11 cellular contexts compared by ENCODE assay signal in the genomic region with DNA sequence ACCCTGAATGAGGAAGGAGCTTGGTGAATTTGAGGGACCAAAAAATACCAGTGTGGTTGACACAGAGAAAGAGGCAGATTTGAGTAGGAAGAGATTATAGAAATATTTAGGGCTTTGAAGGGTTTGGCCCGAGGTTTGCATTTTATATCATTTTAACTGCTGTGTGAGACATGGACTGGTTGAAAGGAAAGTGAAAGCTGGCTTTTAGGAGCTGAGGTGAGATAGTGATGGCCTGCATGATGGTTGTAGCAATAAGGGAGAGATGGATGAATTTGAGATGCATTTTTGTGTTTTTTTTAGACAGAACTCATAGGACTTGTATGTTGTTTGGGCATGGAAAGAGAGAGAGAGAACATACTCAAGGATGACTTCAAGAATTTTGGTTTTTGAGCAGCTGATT. TPM values are rescaled to one million over a fixed set of nuclear protein-coding genes. Genes with fewer than 3 reads are reported as not detected.
DNase-seq lines count a peak whose midpoint lies in the region; ATAC-seq and TF ChIP-seq lines count a peak whose summit lies in the region.
"Had no signal": no experiment of that assay in that cellular context is flagged by ENCODE, and none has a peak within 500 bp of the region (broad histone marks: within the 10 kb centered on the region; RNA-seq: fewer than 3 reads in every experiment).

No MANE protein-coding gene starts in this region.

- no peak overlapping the region for H3K27ac ChIP-seq in HCT116 (ENCODE audit: low read depth, low read length)
- H3K27ac ChIP-seq in KOPT-K1 (ENCODE audit: low read depth, low read length, poor library complexity, severe bottlenecking): peak overlapping the region; percentile 12
- H3K27ac ChIP-seq in osteoblast (ENCODE audit: low read depth, low read length): no peak overlapping the region
- H3K27ac ChIP-seq in testis: no peak overlapping the region
- H3K27ac ChIP-seq in right cardiac atrium (ENCODE audit: low read length): no peak overlapping the region
- H3K27ac ChIP-seq in ovary: no peak overlapping the region

- RAD21 ChIA-PET in HCT116 (lab: Charles Lee; ENCODE audit: low non-redundant PET in 1 of 2, low total read pairs in 2 of 2, uncharacterized antibody in 2 of 2, unreplicated experiment in 2 of 2): no interaction called here

- no peak overlapping the region for H3K4me3 ChIP-seq in HCT116 (replicated peaks in 1 of 2; ENCODE audit: low read depth in 1 of 2, low read length in 2 of 2)
- no peak overlapping the region for H3K4me3 ChIP-seq in osteoblast (ENCODE audit: insufficient read depth, low read length)
- no peak overlapping the region for H3K4me3 ChIP-seq in testis
- H3K4me3 ChIP-seq in right cardiac atrium (ENCODE audit: low read length): no peak overlapping the region
- H3K4me3 ChIP-seq in ovary: no peak overlapping the region

- H4K20me1 ChIP-seq in HCT116 (ENCODE audit: insufficient read depth) (no peaks in the 10 kb centered on the region), osteoblast (ENCODE audit: insufficient read depth, low read length) (no peaks in the 10 kb centered on the region)

- TF ChIP-seq CTCF in HCT116 (IDR thresholded peaks at IDR 0.05 in 2 of 3, conservative IDR thresholded peaks at IDR 0.05 in 1 of 3; ENCODE audit: borderline replicate concordance in 1 of 3, insufficient read depth in 1 of 3, low read depth in 2 of 3, low read length in 2 of 3) (no peak), osteoblast (IDR thresholded peaks at IDR 0.05; ENCODE audit: extremely low read depth, low read depth, low read length) (no peak), testis (IDR thresholded peaks at IDR 0.05) (no peak), ovary (IDR thresholded peaks at IDR 0.05) (no peak)

- 55 to 68% methylated on average over 1 of the region's 1 CpG for WGBS in testis, 2 donors
- WGBS in right cardiac atrium: 52% methylated on average over 1 of the region's 1 CpG
- 40 to 55% (median 47%) methylated on average over 1 of the region's 1 CpG for WGBS in ovary, 3 donors

- H3K9me2 ChIP-seq in HCT116 (ENCODE audit: insufficient read depth): no peaks in the 10 kb centered on the region

- intact Hi-C loops in HCT116 (cut with micrococcal nuclease): no loop called here
- intact Hi-C loops in testis (cut with DNase I; ENCODE audit: low total_unique reads): no loop called here
- intact Hi-C loops in right cardiac atrium (cut with DNase I): no loop called here
- intact Hi-C loops in ovary (cut with DNase I): no loop called here

- DNase-seq in HCT116 (ENCODE audit: low read depth, low spot score): no peak
- no peak for DNase-seq in osteoblast (ENCODE audit: insufficient read length, low spot score, missing footprints)
- no peak for DNase-seq in testis
- no peak for DNase-seq in right cardiac atrium
- DNase-seq in ovary: no peak
- DNase-seq: activated CD8-positive, alpha-beta memory T cell treated with anti-CD3 and anti-CD28 coated beads, Interleukin-2, amount 50 U/mL, for 48 hours; islet precursor cell; NCI-H1105; NCI-H748 treated with DMSO at 0.1 percent for 48 hours had no signal

- H3K9ac ChIP-seq in HCT116 (ENCODE audit: low read length): no peak overlapping the region

- H3K9me3 ChIP-seq in HCT116 (ENCODE audit: control insufficient read depth in 1 of 2, insufficient read depth in 1 of 2, low read depth in 1 of 2, low read length in 2 of 2) (no peaks in the 10 kb centered on the region), KOPT-K1 (ENCODE audit: insufficient read depth, low read length, poor library complexity, severe bottlenecking) (peaks cover 6% of the 10 kb centered on the region), osteoblast (ENCODE audit: low read depth, low read length) (no peaks in the 10 kb centered on the region), testis (no peaks in the 10 kb centered on the region), right cardiac atrium (ENCODE audit: control insufficient read depth, low read length) (no peaks in the 10 kb centered on the region), ovary (no peaks in the 10 kb centered on the region)

- H3K36me3 ChIP-seq in HCT116 (ENCODE audit: control insufficient read depth in 1 of 2, insufficient read depth in 2 of 2, low read length in 2 of 2): no peaks in the 10 kb centered on the region
- H3K36me3 ChIP-seq in KOPT-K1 (ENCODE audit: insufficient read depth, low read length): no peaks in the 10 kb centered on the region
- no peaks in the 10 kb centered on the region for H3K36me3 ChIP-seq in osteoblast (ENCODE audit: insufficient read depth, low read length)
- H3K36me3 ChIP-seq in testis (ENCODE audit: low read depth, missing control alignments): no peaks in the 10 kb centered on the region
- H3K36me3 ChIP-seq in ovary: no peaks in the 10 kb centered on the region

- no peaks in the 10 kb centered on the region for H3K79me2 ChIP-seq in HCT116 (ENCODE audit: insufficient read depth, low read length)
- H3K79me2 ChIP-seq in osteoblast (ENCODE audit: insufficient read depth, low read length): peaks cover 57% of the 10 kb centered on the region

- POLR2A ChIA-PET in HCT116 (lab: Charles Lee): no interaction called here

- no peak overlapping the region for H3K4me2 ChIP-seq in HCT116 (ENCODE audit: low read length)
- H3K4me2 ChIP-seq in osteoblast (ENCODE audit: insufficient read depth, low read length): peak overlapping the region; percentile 11

- H3K4me1 ChIP-seq in HCT116 (ENCODE audit: control insufficient read depth in 1 of 2, insufficient read depth in 2 of 2, low read length in 2 of 2) (peaks cover 0 to 6% of the 10 kb centered on the region in 2 experiments; a peak in 2 of 4 replicates), osteoblast (ENCODE audit: insufficient read depth, low read length) (no peaks in the 10 kb centered on the region), testis (no peaks in the 10 kb centered on the region), right cardiac atrium (ENCODE audit: control insufficient read depth, insufficient read depth, low read length) (peaks cover 3% of the 10 kb centered on the region), ovary (ENCODE audit: insufficient read depth) (no peaks in the 10 kb centered on the region)

- no peak for TF ChIP-seq EP300 in ovary (IDR thresholded peaks at IDR 0.05)

- no peak for TF ChIP-seq RAD21 in HCT116 (IDR thresholded peaks at IDR 0.05; ENCODE audit: low read depth)

- no peak for TF ChIP-seq POLR2A in HCT116 (IDR thresholded peaks at IDR 0.05; ENCODE audit: borderline replicate concordance, extremely low read depth, insufficient read depth, insufficient read length)
- TF ChIP-seq POLR2A in testis (IDR thresholded peaks at IDR 0.05): no peak
- TF ChIP-seq POLR2A in ovary (IDR thresholded peaks at IDR 0.05): no peak

- peak; percentile 52 for ATAC-seq in GM19324 (IDR thresholded peaks at IDR 0.05; ENCODE audit: low FRiP score, unreplicated experiment)
- ATAC-seq in HCT116: no peak
- no peak for ATAC-seq in right cardiac atrium

- CTCF ChIA-PET in HCT116 (lab: Charles Lee): no interaction called here

- H3K27me3 ChIP-seq in HCT116 (ENCODE audit: insufficient read depth, low read length) (no peaks in the 10 kb centered on the region), osteoblast (ENCODE audit: insufficient read depth, low read length) (no peaks in the 10 kb centered on the region), testis (no peaks in the 10 kb centered on the region), right cardiac atrium (ENCODE audit: control insufficient read depth, insufficient read depth) (no peaks in the 10 kb centered on the region), ovary (no peaks in the 10 kb centered on the region)

- BruUV-seq in HCT116 (replicated peaks; lab: Mats Ljungman, UMichigan): TSS peak; percentile 33

- H2AFZ ChIP-seq in HCT116 (ENCODE audit: low read depth, low read length, poor library complexity, severe bottlenecking) (no peak overlapping the region), osteoblast (ENCODE audit: low read length) (no peak overlapping the region)

TF ChIP-seq in HCT116, 20 proteins besides CTCF, POLR2A, EP300 and RAD21:
- no peak for TF ChIP-seq SP1 (IDR thresholded peaks at IDR 0.05; ENCODE audit: low read depth)
- TF ChIP-seq, protein P1, sequence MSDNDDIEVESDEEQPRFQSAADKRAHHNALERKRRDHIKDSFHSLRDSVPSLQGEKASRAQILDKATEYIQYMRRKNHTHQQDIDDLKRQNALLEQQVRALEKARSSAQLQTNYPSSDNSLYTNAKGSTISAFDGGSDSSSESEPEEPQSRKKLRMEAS (IDR thresholded peaks at IDR 0.05): no peak
- no peak for TF ChIP-seq ELF1 (IDR thresholded peaks at IDR 0.05; ENCODE audit: borderline replicate concordance, low read depth)
- TF ChIP-seq SIN3A (IDR thresholded peaks at IDR 0.05; ENCODE audit: low read depth): no peak
- no peak for TF ChIP-seq SRF (IDR thresholded peaks at IDR 0.05; ENCODE audit: low read depth)
- TF ChIP-seq EZH2 (IDR thresholded peaks at IDR 0.05): no peak
- TF ChIP-seq YY1 (IDR thresholded peaks at IDR 0.05; ENCODE audit: extremely low read depth, insufficient replicate concordance, low read depth, low read length): no peak
- TF ChIP-seq TCF7L2 (IDR thresholded peaks at IDR 0.05; ENCODE audit: borderline replicate concordance, extremely low read depth, insufficient read depth, insufficient read length): no peak
- TF ChIP-seq CEBPB (IDR thresholded peaks at IDR 0.05; ENCODE audit: low read depth): no peak
- no peak for TF ChIP-seq EGR1 (IDR thresholded peaks at IDR 0.05; ENCODE audit: low read depth)

RNA-seq across cellular contexts. Expression of a gene that starts 21.7 kb away (rescaled TPM):
- total RNA-seq in HCT116 (2021; ENCODE audit: unreplicated experiment) (32.0 TPM), osteoblast (34.8 and 36.6 TPM in 2 replicates), testis (10 to 100 TPM; 39.8 to 40.4 TPM), right cardiac atrium (10 to 100 TPM; 17.6 to 29.4 (median 19.4) TPM), ovary (10 to 100 TPM; 13.7 to 36.0 (median 33.3) TPM)
- polyA plus RNA-seq in HCT116 (2012): 5.8 TPM in 2 replicates
- polyA plus RNA-seq in testis (ENCODE audit: insufficient read depth, low read depth, low replicate concordance) (17.5 TPM), right cardiac atrium (1.7 TPM), ovary (1 to 10 TPM; 3.0 to 8.8 TPM)
